Comparison of ENCODE assay signal across 1 cellular context in genomic region chr2:239401450-239402227, GRCh38.
TF ChIP-seq lines count a peak whose summit lies in the region.

No MANE protein-coding gene starts in this region.

TF ChIP-seq in HepG2, 621 proteins besides CTCF, POLR2A, EP300 and RAD21 (continued from another document and continues in another):
- TF ChIP-seq HMGXB4 (CRISPR knock-in tag; IDR thresholded peaks at IDR 0.05; ENCODE audit: borderline replicate concordance in 1 of 2, low read depth in 1 of 2), result peak; percentile 93 to 96
- 0 out of 2 replicates have a peak, but pooled peaks have one; percentile 47 for TF ChIP-seq ZBTB1 (CRISPR knock-in tag; IDR thresholded peaks at IDR 0.05; ENCODE audit: borderline replicate concordance)
- no peak; the same call in 1 of the 2 replicates for TF ChIP-seq DNMT3B (CRISPR knock-in tag; conservative IDR thresholded peaks at IDR 0.05)
- TF ChIP-seq HIC2 (CRISPR knock-in tag; IDR thresholded peaks at IDR 0.05; ENCODE audit: low read depth), result peak; percentile 78; the same call in 1 of the 2 replicates
- peak; percentile 94 for TF ChIP-seq ZNF264 (CRISPR knock-in tag; IDR thresholded peaks at IDR 0.05)
- TF ChIP-seq HNRNPK (IDR thresholded peaks at IDR 0.05; ENCODE audit: low read depth, low read length, poor library complexity, severe bottlenecking), result peak; percentile 86
- TF ChIP-seq HDAC6 (IDR thresholded peaks at IDR 0.05; ENCODE audit: low read depth, low read length), result no peak
- TF ChIP-seq ATAD3A (CRISPR knock-in tag; IDR thresholded peaks at IDR 0.05), result no peak
- TF ChIP-seq TRIM24 (CRISPR knock-in tag; IDR thresholded peaks at IDR 0.05), result no peak
- TF ChIP-seq ZHX2 (IDR thresholded peaks at IDR 0.05; ENCODE audit: low read depth), result peak; percentile 96
- peak; percentile 99 for TF ChIP-seq ZHX2 (CRISPR knock-in tag; IDR thresholded peaks at IDR 0.05; ENCODE audit: borderline replicate concordance)
- peak; percentile 95 for TF ChIP-seq POGZ (CRISPR knock-in tag; IDR thresholded peaks at IDR 0.05)
- TF ChIP-seq SPEN (CRISPR knock-in tag; IDR thresholded peaks at IDR 0.05; ENCODE audit: low read depth), result peak; percentile 97
- TF ChIP-seq ZNF558 (CRISPR knock-in tag; IDR thresholded peaks at IDR 0.05; ENCODE audit: borderline replicate concordance), result peak; percentile 96; the same call in 1 of the 2 replicates
- TF ChIP-seq ZBTB7A (CRISPR knock-in tag; IDR thresholded peaks at IDR 0.05), result peak; percentile 98
- peak; percentile 99 for TF ChIP-seq ZNF605 (CRISPR knock-in tag; IDR thresholded peaks at IDR 0.05)
- TF ChIP-seq NFRKB (IDR thresholded peaks at IDR 0.05), result peak; percentile 94
- TF ChIP-seq ZNF225 (CRISPR knock-in tag; IDR thresholded peaks at IDR 0.05), result peak; percentile 100
- TF ChIP-seq GATAD2A (CRISPR knock-in tag; IDR thresholded peaks at IDR 0.05), result peak; percentile 69
- peak; percentile 85 for TF ChIP-seq HMGXB3 (CRISPR knock-in tag; IDR thresholded peaks at IDR 0.05; ENCODE audit: borderline replicate concordance)
- peak; percentile 86 for TF ChIP-seq ZBTB2 (CRISPR knock-in tag; IDR thresholded peaks at IDR 0.05; ENCODE audit: low read depth)
- peak; percentile 99 for TF ChIP-seq ZFP90 (CRISPR knock-in tag; IDR thresholded peaks at IDR 0.05; ENCODE audit: borderline replicate concordance)
- TF ChIP-seq ZNF142 (CRISPR knock-in tag; IDR thresholded peaks at IDR 0.05), result peak; percentile 97
- TF ChIP-seq KAT2B (IDR thresholded peaks at IDR 0.05; ENCODE audit: borderline replicate concordance, low read depth, low read length), result no peak; the same call in 1 of the 2 replicates
- TF ChIP-seq ZFP82 (CRISPR knock-in tag; IDR thresholded peaks at IDR 0.05; ENCODE audit: borderline replicate concordance), result peak; percentile 75
- no peak for TF ChIP-seq ZNF644 (CRISPR knock-in tag; IDR thresholded peaks at IDR 0.05; ENCODE audit: low read depth)
- TF ChIP-seq SALL1 (CRISPR knock-in tag; IDR thresholded peaks at IDR 0.05), result peak; percentile 97
- peak in 1 of 2 experiments; percentile 61; a peak in 2 of 4 replicates for TF ChIP-seq REST (IDR thresholded peaks at IDR 0.05; ENCODE audit: borderline replicate concordance in 1 of 2, low read depth in 1 of 2, low read length in 2 of 2)
- no peak for TF ChIP-seq ZKSCAN1 (IDR thresholded peaks at IDR 0.05; ENCODE audit: low read length)
